1 cellular context compared by ENCODE assay signal in the genomic region with DNA sequence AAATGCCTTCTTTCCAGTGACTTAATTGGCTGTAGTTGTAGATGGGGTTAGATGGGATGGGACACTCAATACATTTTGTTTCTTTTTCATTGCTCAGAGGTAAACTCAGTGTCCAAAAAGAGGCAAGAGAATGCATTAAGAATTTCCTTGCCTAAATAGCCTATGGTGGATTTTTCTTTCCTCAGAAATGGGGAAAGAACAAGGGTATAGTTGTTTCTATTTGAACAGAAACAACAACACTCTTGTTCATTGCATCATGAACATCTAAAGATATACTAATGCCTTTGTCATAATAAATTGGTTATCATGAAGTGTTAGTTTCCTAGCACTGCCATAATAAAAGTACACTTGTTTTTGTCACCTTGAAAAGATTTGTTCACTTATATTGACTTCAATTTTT.
TF ChIP-seq lines count a peak whose summit lies in the region.

No MANE protein-coding gene starts in this region.

TF ChIP-seq in HepG2, 621 proteins besides CTCF, POLR2A, EP300 and RAD21:
- peak; percentile 70 for TF ChIP-seq HNRNPK (IDR thresholded peaks at IDR 0.05; ENCODE audit: low read depth, low read length, poor library complexity, severe bottlenecking)
- no peak for TF ChIP-seq ATF6 (CRISPR knock-in tag; conservative IDR thresholded peaks at IDR 0.05)
- no peak for TF ChIP-seq ZNF20 (CRISPR knock-in tag; IDR thresholded peaks at IDR 0.05)
TF ChIP-seq in HepG2: peak in this region for 1.
